In genomic region chr12:6766651-6767300, GRCh38 we compare ENCODE assay signal across 1 cellular context.
A peak's percentile ranks its signal among the peaks of the same experiment; 100 is the strongest.
TF ChIP-seq lines count a peak whose summit lies in the region.

No MANE protein-coding gene starts in this region.

TF ChIP-seq in HepG2, 621 proteins besides CTCF, POLR2A, EP300 and RAD21 (continued from another document):
- TF ChIP-seq PRDM4 (CRISPR knock-in tag; IDR thresholded peaks at IDR 0.05; ENCODE audit: borderline replicate concordance) (no peak), PHF8 (CRISPR knock-in tag; IDR thresholded peaks at IDR 0.05) (0 out of 2 replicates have a peak, but pooled peaks have one; percentile 30), NR2F6 (IDR thresholded peaks at IDR 0.05) (no peak), NR2F6 (CRISPR knock-in tag; IDR thresholded peaks at IDR 0.05) (no peak), SATB2 (CRISPR knock-in tag; IDR thresholded peaks at IDR 0.05) (no peak), CHD4 (IDR thresholded peaks at IDR 0.05; ENCODE audit: borderline replicate concordance, low read length) (no peak), MTF1 (CRISPR knock-in tag; IDR thresholded peaks at IDR 0.05) (no peak), HNRNPK (IDR thresholded peaks at IDR 0.05; ENCODE audit: low read depth, low read length, poor library complexity, severe bottlenecking) (peak; percentile 29), MED1 (CRISPR knock-in tag; IDR thresholded peaks at IDR 0.05) (peak; percentile 34; the same call in 1 of the 2 replicates), ZSCAN29 (CRISPR knock-in tag; conservative IDR thresholded peaks at IDR 0.05) (0 out of 2 replicates have a peak, but pooled peaks have one; percentile 19), FOXP1 (IDR thresholded peaks at IDR 0.05) (no peak), FOXP1 (CRISPR knock-in tag; IDR thresholded peaks at IDR 0.05) (no peak), FOXK2 (IDR thresholded peaks at IDR 0.05) (no peak), ZNF367 (CRISPR knock-in tag; IDR thresholded peaks at IDR 0.05; ENCODE audit: borderline replicate concordance) (no peak), GABPA (IDR thresholded peaks at IDR 0.05; ENCODE audit: low read depth, low read length) (no peak), GABPA (CRISPR knock-in tag; IDR thresholded peaks at IDR 0.05; ENCODE audit: low read depth) (no peak), ONECUT2 (CRISPR knock-in tag; IDR thresholded peaks at IDR 0.05) (no peak), KAT8 (CRISPR knock-in tag; IDR thresholded peaks at IDR 0.05) (no peak), SP4 (CRISPR knock-in tag; IDR thresholded peaks at IDR 0.05) (no peak; the same call in 1 of the 2 replicates), FOXO1 (CRISPR knock-in tag; IDR thresholded peaks at IDR 0.05) (no peak), ZBTB3 (CRISPR knock-in tag; IDR thresholded peaks at IDR 0.05; ENCODE audit: borderline replicate concordance, low read depth) (no peak), DDIT3 (CRISPR knock-in tag; IDR thresholded peaks at IDR 0.05) (no peak), MIER2 (CRISPR knock-in tag; IDR thresholded peaks at IDR 0.05) (no peak), TFAP4 (IDR thresholded peaks at IDR 0.05; ENCODE audit: borderline replicate concordance, low read depth) (no peak), ARID5B (CRISPR knock-in tag; IDR thresholded peaks at IDR 0.05) (0 out of 2 replicates have a peak, but pooled peaks have one; percentile 24)
